In genomic region chr19:51986309-51987291, GRCh38 we compare ENCODE assay signal across 8 cellular contexts. TPM values are rescaled to one million over a fixed set of nuclear protein-coding genes. Genes with fewer than 3 reads are reported as not detected.
DNase-seq lines count a peak whose midpoint lies in the region; ATAC-seq, FAIRE-seq and TF ChIP-seq lines count a peak whose summit lies in the region.

TSS of gene ZNF350 (minus strand) at chr19:51986840. CDS start at chr19:51974360, 12,480 bp downstream.

- peaks cover 0 to 10% of the 10 kb centered on the region in 2 donors for H3K4me1 ChIP-seq in duodenal mucosa (ENCODE audit: control insufficient read depth in 1 of 2, insufficient read depth in 2 of 2, low read length in 2 of 2)
- H3K4me1 ChIP-seq in liver (ENCODE audit: control insufficient read depth in 4 of 4, insufficient read depth in 4 of 4, low read length in 3 of 4): peaks cover 0 to 12% (median 5%) of the 10 kb centered on the region in 4 donors

- CTCF ChIA-PET in activated CD4-positive, alpha-beta memory T cell treated with anti-CD3 and anti-CD28 coated beads for 36 hours (lab: Charles Lee): no interaction called here

- H3K36me3 ChIP-seq in duodenal mucosa (ENCODE audit: control insufficient read depth in 1 of 2, insufficient read depth in 2 of 2, low read length in 2 of 2) (peaks cover 0 to 7% of the 10 kb centered on the region in 2 donors), liver (ENCODE audit: control insufficient read depth in 4 of 4, insufficient read depth in 3 of 4, low read depth in 1 of 4, low read length in 3 of 4) (peaks cover 0 to 6% (median 2%) of the 10 kb centered on the region in 4 donors)

- H3K9me3 ChIP-seq in duodenal mucosa (ENCODE audit: control insufficient read depth in 1 of 2, low read length in 2 of 2) (peaks cover 45 to 53% of the 10 kb centered on the region in 2 donors), liver (ENCODE audit: control insufficient read depth in 4 of 4, low read length in 3 of 4) (peaks cover 20 to 64% (median 30%) of the 10 kb centered on the region in 4 donors)

- intact Hi-C loops in activated CD4-positive, alpha-beta memory T cell treated with anti-CD3 and anti-CD28 coated beads for 36 hours (cut with micrococcal nuclease): loop anchor here (1.0 to 5.0 kb wide), 5 partner anchors 22 to 82 kb away; partner anchors contain the start of genes ZNF432, ZNF613, ZNF614 and ZNF615

- H3K27me3 ChIP-seq in duodenal mucosa (ENCODE audit: control insufficient read depth in 1 of 2, insufficient read depth in 2 of 2, low read length in 2 of 2): no peaks in the 10 kb centered on the region
- H3K27me3 ChIP-seq in liver (ENCODE audit: control insufficient read depth in 4 of 4, insufficient read depth in 4 of 4, low read length in 3 of 4): no peaks in the 10 kb centered on the region

- H3K27ac ChIP-seq in duodenal mucosa (ENCODE audit: low read depth, low read length) (peak within 1 kb of the TSS; percentile 26), liver (ENCODE audit: low read depth in 1 of 2, low read length in 2 of 2) (peak within 1 kb of the TSS in 1 of 2 donors; percentile 30)

- H3K27ac Mint-ChIP-seq in activated CD4-positive, alpha-beta memory T cell treated with anti-CD3 and anti-CD28 coated beads for 36 hours: peak within 1 kb of the TSS; percentile 87

- H3K4me1 Mint-ChIP-seq in activated CD4-positive, alpha-beta memory T cell treated with anti-CD3 and anti-CD28 coated beads for 36 hours (ENCODE audit: low read depth): peaks cover 12% of the 10 kb centered on the region

- peak; percentile 53 for ATAC-seq in GM18858 (IDR thresholded peaks at IDR 0.05; ENCODE audit: unreplicated experiment)
- peak; percentile 69 for ATAC-seq in HG03196 (IDR thresholded peaks at IDR 0.05; ENCODE audit: unreplicated experiment)

- 3% methylated on average over 33 of the region's 33 CpGs for WGBS in liver

- TF ChIP-seq CTCF in liver (IDR thresholded peaks at IDR 0.05; ENCODE audit: low read depth, low read length, missing input control): no peak

- H3K9ac ChIP-seq in duodenal mucosa (ENCODE audit: low read depth in 1 of 2, low read length in 2 of 2): peak within 1 kb of the TSS; percentile 78 to 98
- peak within 1 kb of the TSS; percentile 77 to 86 for H3K9ac ChIP-seq in liver (ENCODE audit: low read depth in 1 of 2, low read length in 2 of 2)

- TF ChIP-seq RAD21 in liver (IDR thresholded peaks at IDR 0.05): peak; percentile 57 to 58

- peak; percentile 44 for FAIRE-seq in A204.1 (lab: Jason Lieb, UNC)

- peak; percentile 93 to 97 for DNase-seq in NCI-H526 (lab: John Stamatoyannopoulos, UW)
- DNase-seq in activated CD4-positive, alpha-beta memory T cell treated with anti-CD3 and anti-CD28 coated beads for 36 hours: peak; percentile 94
- peak; percentile 91 for DNase-seq in stimulated activated CD4-positive, alpha-beta T cell treated with anti-CD3 and anti-CD28 coated beads, Interleukin-4, amount 100 ng/mL, for 24 hours

- no peaks in the 10 kb centered on the region for H3K27me3 Mint-ChIP-seq in activated CD4-positive, alpha-beta memory T cell treated with anti-CD3 and anti-CD28 coated beads for 36 hours

- peak within 1 kb of the TSS; percentile 89 for H3K4me3 Mint-ChIP-seq in activated CD4-positive, alpha-beta memory T cell treated with anti-CD3 and anti-CD28 coated beads for 36 hours

- POLR2A ChIA-PET in activated CD4-positive, alpha-beta memory T cell treated with anti-CD3 and anti-CD28 coated beads for 36 hours (lab: Charles Lee): no interaction called here

- H3K4me3 ChIP-seq in duodenal mucosa (ENCODE audit: low read depth in 1 of 2, low read length in 2 of 2): peak within 1 kb of the TSS; percentile 97 to 100
- H3K4me3 ChIP-seq in liver (ENCODE audit: low read depth in 1 of 3, low read length in 3 of 3): peak within 1 kb of the TSS; percentile 76 to 98 (median 97)

- H3K9me3 Mint-ChIP-seq in activated CD4-positive, alpha-beta memory T cell treated with anti-CD3 and anti-CD28 coated beads for 36 hours: peaks cover 65% of the 10 kb centered on the region

- H3K36me3 Mint-ChIP-seq in activated CD4-positive, alpha-beta memory T cell treated with anti-CD3 and anti-CD28 coated beads for 36 hours: peaks cover 60% of the 10 kb centered on the region

TF ChIP-seq in liver, 16 proteins besides CTCF, POLR2A, EP300 and RAD21:
- TF ChIP-seq REST (IDR thresholded peaks at IDR 0.05) (peak; percentile 41), RXRA (IDR thresholded peaks at IDR 0.05) (peak; percentile 58 to 72), EGR1 (IDR thresholded peaks at IDR 0.05; ENCODE audit: low read depth in 2 of 2) (peak; percentile 21 to 90), HNF4G (IDR thresholded peaks at IDR 0.05) (peak; percentile 52), FOXA1 (IDR thresholded peaks at IDR 0.05) (peak; percentile 76), HNF4A (conservative IDR thresholded peaks at IDR 0.05) (peak; percentile 58 to 81), YY1 (IDR thresholded peaks at IDR 0.05) (peak; percentile 100), FOXA2 (IDR thresholded peaks at IDR 0.05) (peak; percentile 4), NR2F2 (IDR thresholded peaks at IDR 0.05) (peak; percentile 53), GABPA (IDR thresholded peaks at IDR 0.05 in 1 of 2, conservative IDR thresholded peaks at IDR 0.05 in 1 of 2) (peak; percentile 41 to 92), ZBTB33 (IDR thresholded peaks at IDR 0.05) (peak; percentile 98), MAX (IDR thresholded peaks at IDR 0.05) (peak; percentile 93), JUND (IDR thresholded peaks at IDR 0.05) (peak; percentile 25 to 54), TAF1 (conservative IDR thresholded peaks at IDR 0.05) (no peak), SP1 (IDR thresholded peaks at IDR 0.05) (peak; percentile 60), ATF3 (IDR thresholded peaks at IDR 0.05) (peak; percentile 42)

RNA-seq across cellular contexts. Expression of gene ZNF350, which starts in this region (rescaled TPM):
- total RNA-seq in activated CD4-positive, alpha-beta memory T cell treated with anti-CD3 and anti-CD28 coated beads for 36 hours: 1 to 10 TPM; 6.9 to 8.1 TPM
- 1 to 10 TPM; 3.7 to 4.9 TPM for total RNA-seq in liver
- polyA plus RNA-seq in liver: 1 to 10 TPM; 2.1 to 3.6 TPM
